In the genomic region with DNA sequence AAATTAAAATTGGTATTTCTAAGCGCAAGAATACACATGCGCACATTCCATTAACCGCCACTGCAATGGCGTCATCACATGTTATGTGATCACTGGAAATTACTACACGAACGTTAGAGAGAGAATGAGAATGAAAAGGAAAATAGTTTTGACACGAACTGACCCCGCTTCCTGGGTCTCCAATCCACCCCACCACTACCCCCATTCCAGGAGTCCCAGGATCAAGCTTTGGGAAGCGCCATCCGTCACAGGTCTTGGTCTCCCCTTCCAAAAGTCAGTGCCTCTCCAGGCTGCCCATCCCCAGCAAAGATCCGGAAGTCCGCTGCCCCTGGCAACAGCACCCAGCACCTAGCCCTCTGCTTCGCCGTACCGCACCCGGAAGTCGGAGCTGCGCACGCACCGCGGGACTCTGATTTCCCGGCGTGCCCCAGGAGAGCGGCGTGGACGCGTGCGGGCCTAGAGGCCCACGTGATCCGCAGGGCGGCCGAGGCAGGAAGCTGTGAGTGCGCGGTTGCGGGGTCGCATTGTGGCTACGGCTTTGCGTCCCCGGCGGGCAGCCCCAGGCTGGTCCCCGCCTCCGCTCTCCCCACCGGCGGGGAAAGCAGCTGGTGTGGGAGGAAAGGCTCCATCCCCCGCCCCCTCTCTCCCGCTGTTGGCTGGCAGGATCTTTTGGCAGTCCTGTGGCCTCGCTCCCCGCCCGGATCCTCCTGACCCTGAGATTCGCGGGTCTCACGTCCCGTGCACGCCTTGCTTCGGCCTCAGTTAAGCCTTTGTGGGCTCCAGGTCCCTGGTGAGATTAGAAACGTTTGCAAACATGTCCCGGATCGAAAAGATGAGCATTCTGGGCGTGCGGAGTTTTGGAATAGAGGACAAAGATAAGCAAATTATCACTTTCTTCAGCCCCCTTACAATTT, we compare ENCODE assay signal across 8 cellular contexts. TPM values are rescaled to one million over a fixed set of nuclear protein-coding genes. Genes with fewer than 3 reads are reported as not detected.
DNase-seq lines count a peak whose midpoint lies in the region; ATAC-seq and TF ChIP-seq lines count a peak whose summit lies in the region.

A gene (plus strand): TSS at position 467 of the 914 bp plus-strand sequence. CDS start 348 bp downstream, at position 815.

- H3K27me3 Mint-ChIP-seq in GM23338 (ENCODE audit: insufficient read depth, low read depth, poor library complexity) = peaks cover 2% of the 10 kb centered on the region
- H3K27me3 Mint-ChIP-seq in naive thymus-derived CD4-positive, alpha-beta T cell = no peaks in the 10 kb centered on the region
- no peaks in the 10 kb centered on the region for H3K27me3 Mint-ChIP-seq in stimulated activated memory B cell treated with anti-CD40 and anti-IgM and Interleukin-4, amounts not matched to agents 10 μg/mL and 1 μg/mL and 100 μg/mL, for 72 hours

- H3K27ac Mint-ChIP-seq in GM23338 = peak within 1 kb of the TSS; percentile 97
- peak within 1 kb of the TSS; percentile 90 to 98 (median 97) for H3K27ac Mint-ChIP-seq in naive thymus-derived CD4-positive, alpha-beta T cell
- H3K27ac Mint-ChIP-seq in stimulated activated memory B cell treated with anti-CD40 and anti-IgM and Interleukin-4, amounts not matched to agents 10 μg/mL and 1 μg/mL and 100 μg/mL, for 72 hours = peak within 1 kb of the TSS; percentile 98

- peaks cover 3% of the 10 kb centered on the region; the same call in 1 of the 2 replicates for H3K36me3 ChIP-seq in GM23338 (ENCODE audit: insufficient read depth)
- peaks cover 2% of the 10 kb centered on the region for H3K36me3 ChIP-seq in fibroblast of lung (ENCODE audit: control insufficient read depth, insufficient read depth, low read length)
- peaks cover 0 to 5% (median 0%) of the 10 kb centered on the region in 3 experiments for H3K36me3 ChIP-seq in naive thymus-derived CD4-positive, alpha-beta T cell (ENCODE audit: control insufficient read depth in 2 of 3, insufficient read depth in 3 of 3, low read length in 3 of 3)

- peak; percentile 94 for DNase-seq in Daoy (ENCODE audit: low read depth)
- DNase-seq in GM23338 (ENCODE audit: low spot score) = peak; percentile 93
- peak; percentile 85 for DNase-seq in LHCN-M2 (ENCODE audit: low read depth)
- peak; percentile 96 for DNase-seq in RPMI8226
- peak; percentile 86 to 88 for DNase-seq in activated T-helper 1 cell treated with anti-CD3 and anti-CD28 coated beads, Interleukin-2, amount 50 U/mL, for 16 hours (ENCODE audit: low read depth in 1 of 2, low spot score in 1 of 2)
- peak; percentile 89 to 91 for DNase-seq in fibroblast of lung (ENCODE audit: low read depth in 2 of 2)
- DNase-seq in naive thymus-derived CD4-positive, alpha-beta T cell = peak; percentile 81 to 92 (median 90)

- peak within 1 kb of the TSS; percentile 84 for H3K27ac ChIP-seq in GM23338 (ENCODE audit: low read depth)
- peak within 1 kb of the TSS; percentile 87 for H3K27ac ChIP-seq in fibroblast of lung (ENCODE audit: insufficient read depth, low read length)
- H3K27ac ChIP-seq in naive thymus-derived CD4-positive, alpha-beta T cell (ENCODE audit: low read depth, low read length) = peak within 1 kb of the TSS; percentile 76

- peak within 1 kb of the TSS; percentile 98 for H3K4me3 Mint-ChIP-seq in GM23338
- peak within 1 kb of the TSS; percentile 90 to 99 (median 96) for H3K4me3 Mint-ChIP-seq in naive thymus-derived CD4-positive, alpha-beta T cell
- H3K4me3 Mint-ChIP-seq in stimulated activated memory B cell treated with anti-CD40 and anti-IgM and Interleukin-4, amounts not matched to agents 10 μg/mL and 1 μg/mL and 100 μg/mL, for 72 hours = peak within 1 kb of the TSS; percentile 98

- POLR2A ChIA-PET in naive thymus-derived CD4-positive, alpha-beta T cell (lab: Charles Lee) = interaction anchor here (1.0 to 1.7 kb wide), 13 partner anchors 10 to 495 kb away, joined by 3 to 6 read pairs (median 4); a partner anchor contains a TSS

- 0 out of 2 replicates have a peak, but pooled peaks cover 3% of the 10 kb centered on the region for H3F3A ChIP-seq in GM23338 (replicated peaks; ENCODE audit: low read depth)

- intact Hi-C loops in naive thymus-derived CD4-positive, alpha-beta T cell (cut with micrococcal nuclease) = loop anchor here (1.0 to 10.0 kb wide), 12 partner anchors 30 to 498 kb away; a partner anchor contains a TSS

- CTCF ChIA-PET in naive thymus-derived CD4-positive, alpha-beta T cell (lab: Charles Lee) = interaction anchor here (1.0 kb wide), 1 partner anchor 407 kb away, joined by 3 read pairs; no protein-coding TSS in a partner anchor

- no peaks in the 10 kb centered on the region; the same call in 2 of the 3 replicates for H3K36me3 Mint-ChIP-seq in GM23338 (ENCODE audit: low read depth)
- H3K36me3 Mint-ChIP-seq in naive thymus-derived CD4-positive, alpha-beta T cell = peaks cover 0 to 10% (median 4%) of the 10 kb centered on the region in 5 donors
- H3K36me3 Mint-ChIP-seq in stimulated activated memory B cell treated with anti-CD40 and anti-IgM and Interleukin-4, amounts not matched to agents 10 μg/mL and 1 μg/mL and 100 μg/mL, for 72 hours = no peaks in the 10 kb centered on the region

- peak within 1 kb of the TSS; percentile 81 for H3K4me3 ChIP-seq in GM23338
- H3K4me3 ChIP-seq in fibroblast of lung (replicated peaks in 1 of 4; ENCODE audit: control extremely low read depth in 1 of 4, insufficient read depth in 1 of 4, low read depth in 3 of 4, low read length in 4 of 4) = peak within 1 kb of the TSS; percentile 65 to 93 (median 74)
- H3K4me3 ChIP-seq in naive thymus-derived CD4-positive, alpha-beta T cell (ENCODE audit: low read length) = peak within 1 kb of the TSS; percentile 78

- TF ChIP-seq CTCF in GM23338 (conservative IDR thresholded peaks at IDR 0.05; ENCODE audit: low read depth in 2 of 2) = no peak
- no peak for TF ChIP-seq CTCF in fibroblast of lung (conservative IDR thresholded peaks at IDR 0.05 in 1 of 2, IDR thresholded peaks at IDR 0.05 in 1 of 2; ENCODE audit: low read depth in 1 of 2, low read length in 2 of 2)

- no peaks in the 10 kb centered on the region for H3K27me3 ChIP-seq in GM23338 (ENCODE audit: insufficient read depth)
- H3K27me3 ChIP-seq in fibroblast of lung (ENCODE audit: control insufficient read depth, insufficient read depth, low read length) = no peaks in the 10 kb centered on the region
- no peaks in the 10 kb centered on the region for H3K27me3 ChIP-seq in naive thymus-derived CD4-positive, alpha-beta T cell (ENCODE audit: control insufficient read depth in 2 of 2, insufficient read depth in 2 of 2, low read length in 2 of 2)

- H2AFZ ChIP-seq in GM23338 = peak within 1 kb of the TSS; percentile 94
- peak within 1 kb of the TSS; percentile 94 for H2AFZ ChIP-seq in fibroblast of lung (ENCODE audit: low read length)

- no peaks in the 10 kb centered on the region; the same call in 2 of the 3 replicates for H3K9me3 Mint-ChIP-seq in GM23338
- H3K9me3 Mint-ChIP-seq in naive thymus-derived CD4-positive, alpha-beta T cell = peaks cover 0 to 8% (median 3%) of the 10 kb centered on the region in 11 donors
- no peaks in the 10 kb centered on the region for H3K9me3 Mint-ChIP-seq in stimulated activated memory B cell treated with anti-CD40 and anti-IgM and Interleukin-4, amounts not matched to agents 10 μg/mL and 1 μg/mL and 100 μg/mL, for 72 hours

- ATAC-seq in GM23338 = peak; percentile 95
- peak; percentile 97 for ATAC-seq in naive thymus-derived CD4-positive, alpha-beta T cell
- peak; percentile 100 for ATAC-seq in stimulated activated memory B cell treated with anti-CD40 and anti-IgM and Interleukin-4, amounts not matched to agents 10 μg/mL and 1 μg/mL and 100 μg/mL, for 72 hours

- H3K4me1 Mint-ChIP-seq in GM23338 = peaks cover 7% of the 10 kb centered on the region
- H3K4me1 Mint-ChIP-seq in naive thymus-derived CD4-positive, alpha-beta T cell = peaks cover 10 to 37% (median 29%) of the 10 kb centered on the region in 7 donors
- H3K4me1 Mint-ChIP-seq in stimulated activated memory B cell treated with anti-CD40 and anti-IgM and Interleukin-4, amounts not matched to agents 10 μg/mL and 1 μg/mL and 100 μg/mL, for 72 hours = peaks cover 22% of the 10 kb centered on the region

- H4K20me1 ChIP-seq in GM23338 (replicated peaks; ENCODE audit: insufficient read depth) (no peaks in the 10 kb centered on the region), fibroblast of lung (ENCODE audit: control insufficient read depth, extremely low read depth, insufficient read depth, low read length) (no peaks in the 10 kb centered on the region)

- H3K4me2 ChIP-seq in GM23338 = peak within 1 kb of the TSS; percentile 75
- peak within 1 kb of the TSS; percentile 82 for H3K4me2 ChIP-seq in fibroblast of lung (ENCODE audit: extremely low read depth, insufficient read depth, low read length)

- no peaks in the 10 kb centered on the region for H3K9me2 ChIP-seq in GM23338 (ENCODE audit: insufficient read depth)

- peak within 1 kb of the TSS; percentile 78 for H3K9ac ChIP-seq in fibroblast of lung (ENCODE audit: insufficient read depth, low read length)

- H3K4me1 ChIP-seq in GM23338 (ENCODE audit: insufficient read depth) = peaks cover 7% of the 10 kb centered on the region; the same call in 1 of the 2 replicates
- H3K4me1 ChIP-seq in fibroblast of lung (ENCODE audit: control insufficient read depth, extremely low read depth, insufficient read depth, low read length) = peaks cover 2% of the 10 kb centered on the region
- H3K4me1 ChIP-seq in naive thymus-derived CD4-positive, alpha-beta T cell (ENCODE audit: control insufficient read depth in 2 of 2, insufficient read depth in 2 of 2, low read length in 2 of 2) = peaks cover 5 to 13% of the 10 kb centered on the region in 2 donors

- H3K79me2 ChIP-seq in GM23338 (replicated peaks; ENCODE audit: insufficient read depth) (peaks cover 15% of the 10 kb centered on the region), fibroblast of lung (ENCODE audit: control insufficient read depth, insufficient read depth, low read length) (peaks cover 8% of the 10 kb centered on the region)

- no peaks in the 10 kb centered on the region for H3K9me3 ChIP-seq in fibroblast of lung (ENCODE audit: control insufficient read depth, insufficient read depth, low read depth, low read length)
- H3K9me3 ChIP-seq in naive thymus-derived CD4-positive, alpha-beta T cell (ENCODE audit: control insufficient read depth in 2 of 3, low read length in 3 of 3) = no peaks in the 10 kb centered on the region

RNA-seq across cellular contexts. Expression of the gene that starts here (rescaled TPM):
- total RNA-seq in Daoy (2014; rRNA removed; shearing (Covaris generic)) = 16.5 and 17.6 TPM in 2 replicates
- 27.0 and 40.6 TPM in 2 replicates for total RNA-seq in GM23338 (2014; rRNA removed; shearing (Covaris generic))
- polyA plus RNA-seq in GM23338 (2016; fragmentation: Nextera tagmentation; extraction: Ambion mirVana) (35.5 and 52.2 TPM in 2 replicates), fibroblast of lung (21.5 and 23.1 TPM in 2 replicates)
- total RNA-seq in LHCN-M2 (2014; rRNA removed) (21.9 and 27.0 TPM in 2 replicates), fibroblast of lung (34.7 and 35.7 TPM in 2 replicates)
- 11.0 TPM for polyA plus RNA-seq in LHCN-M2 (2012)
- 20.6 and 22.2 TPM in 2 replicates for polyA plus RNA-seq in fibroblast of lung (2012)
- polyA minus RNA-seq in fibroblast of lung (ENCODE audit: low replicate concordance) = 2.8 and 17.0 TPM in 2 replicates
- total RNA-seq in naive thymus-derived CD4-positive, alpha-beta T cell = 10 to 100 TPM; 18.0 to 35.4 (median 32.2) TPM
- polyA plus RNA-seq in naive thymus-derived CD4-positive, alpha-beta T cell = 10 to 100 TPM; 14.8 to 25.2 TPM

Comparison
In these comparisons a context has a peak if more than half of its experiments do, and no peak if none do; other contexts are left out.
1. Peak in every context shown above with its lines: DNase-seq, ATAC-seq, H3K4me3 ChIP-seq and H3K27ac ChIP-seq.